Comparison of ENCODE assay signal across 14 cellular contexts in genomic region chr7:55026867-55027490, GRCh38. TPM values are rescaled to one million over a fixed set of nuclear protein-coding genes. Genes with fewer than 3 reads are reported as not detected.
DNase-seq lines count a peak whose midpoint lies in the region; ATAC-seq, FAIRE-seq and TF ChIP-seq lines count a peak whose summit lies in the region.
"Had no signal": no experiment of that assay in that cellular context is flagged by ENCODE, and none has a peak within 500 bp of the region (broad histone marks: within the 10 kb centered on the region; RNA-seq: fewer than 3 reads in every experiment).

No MANE protein-coding gene starts in this region.

- H3K27ac ChIP-seq in hepatocyte (peak overlapping the region; percentile 36), skin epidermis (peak overlapping the region in 16 of 21 experiments; percentile 1 to 67 (median 48))
- H3K27ac ChIP-seq: parathyroid adenoma, SJSA1 had no signal

- H3K79me2 ChIP-seq in hepatocyte: peaks cover 91% of the 10 kb centered on the region
- H3K79me2 ChIP-seq: parathyroid adenoma had no signal

- DNase-seq in EL: peak; percentile 63
- peak; percentile 57 for DNase-seq in bronchial epithelial cell (ENCODE audit: low read depth)
- DNase-seq in hepatocyte (ENCODE audit: low spot score): no peak
- no peak for DNase-seq in Kasumi-1 (lab: John Stamatoyannopoulos, UW)
- DNase-seq: caudate nucleus, NCI-H1092 treated with DMSO at 0.1 percent for 48 hours, NCI-H524 treated with DMSO at 0.1 percent for 48 hours had no signal

- no peak overlapping the region for H3K4me2 ChIP-seq in hepatocyte

- H3K9me3 ChIP-seq in hepatocyte (ENCODE audit: low read depth): no peaks in the 10 kb centered on the region
- H3K9me3 ChIP-seq: SJSA1 had no signal

- no peaks in the 10 kb centered on the region for H3K27me3 ChIP-seq in bronchial epithelial cell (ENCODE audit: control insufficient read depth, insufficient read depth, low read length)
- H3K27me3 ChIP-seq in hepatocyte: no peaks in the 10 kb centered on the region
- H3K27me3 ChIP-seq: SJSA1 had no signal

- 82% methylated on average over 4 of the region's 4 CpGs for WGBS in hepatocyte (ENCODE audit: low lambda C conversion rate, missing lambda C conversion rate)

- H3K36me3 ChIP-seq in bronchial epithelial cell (ENCODE audit: control insufficient read depth, insufficient read depth, low read length): peaks cover 20% of the 10 kb centered on the region
- no peaks in the 10 kb centered on the region for H3K36me3 ChIP-seq in hepatocyte (replicated peaks; ENCODE audit: insufficient read depth, low read depth)

- H3K4me1 ChIP-seq in hepatocyte (ENCODE audit: insufficient read depth): peaks cover 26% of the 10 kb centered on the region
- H3K4me1 ChIP-seq: parathyroid adenoma had no signal

- H3K4me3 ChIP-seq in bronchial epithelial cell (ENCODE audit: low read depth, low read length) (no peak overlapping the region), hepatocyte (no peak overlapping the region), skin epidermis (no peak overlapping the region)
- H3K4me3 ChIP-seq: SJSA1 had no signal

- no peaks in the 10 kb centered on the region for H4K20me1 ChIP-seq in hepatocyte (ENCODE audit: insufficient read depth, poor library complexity, severe bottlenecking)

- H2AFZ ChIP-seq in hepatocyte: no peak overlapping the region
- H2AFZ ChIP-seq: parathyroid adenoma had no signal

- TF ChIP-seq CTCF in bronchial epithelial cell (IDR thresholded peaks at IDR 0.05; ENCODE audit: insufficient read depth, low read length, severe bottlenecking) (no peak), hepatocyte (IDR thresholded peaks at IDR 0.05; ENCODE audit: poor library complexity) (no peak)

- FAIRE-seq in bronchial epithelial cell (lab: Jason Lieb, UNC): no peak

- ATAC-seq in GM21515 (IDR thresholded peaks at IDR 0.05; ENCODE audit: unreplicated experiment) (no peak), GM19463 (IDR thresholded peaks at IDR 0.05; ENCODE audit: unreplicated experiment) (no peak), GM19351 (IDR thresholded peaks at IDR 0.05; ENCODE audit: unreplicated experiment) (no peak)
- ATAC-seq: activated CD4-positive, CD25-positive, alpha-beta regulatory T cell treated with anti-CD3 and anti-CD28 coated beads, Interleukin-2, amount 50 U/mL, for 24 hours had no signal

- no peaks in the 10 kb centered on the region for H3K9me2 ChIP-seq in hepatocyte (replicated peaks; ENCODE audit: insufficient read depth)

RNA-seq across cellular contexts. Expression of gene EGFR, which starts 8.2 kb away (rescaled TPM):
- total RNA-seq in bronchial epithelial cell (114 and 137 TPM in 2 replicates), hepatocyte (40.6 and 51.0 TPM in 2 replicates)
- 21.6 and 28.3 TPM in 2 replicates for polyA plus RNA-seq in hepatocyte

Comparison
In these comparisons a context has a peak if more than half of its experiments do, and no peak if none do; other contexts are left out.
1. DNase-seq: peak in EL (single experiment) and bronchial epithelial cell (single experiment); none in hepatocyte (single experiment) and Kasumi-1 (0 of 2).